ENCODE assay signal across 29 cellular contexts in the genomic region with DNA sequence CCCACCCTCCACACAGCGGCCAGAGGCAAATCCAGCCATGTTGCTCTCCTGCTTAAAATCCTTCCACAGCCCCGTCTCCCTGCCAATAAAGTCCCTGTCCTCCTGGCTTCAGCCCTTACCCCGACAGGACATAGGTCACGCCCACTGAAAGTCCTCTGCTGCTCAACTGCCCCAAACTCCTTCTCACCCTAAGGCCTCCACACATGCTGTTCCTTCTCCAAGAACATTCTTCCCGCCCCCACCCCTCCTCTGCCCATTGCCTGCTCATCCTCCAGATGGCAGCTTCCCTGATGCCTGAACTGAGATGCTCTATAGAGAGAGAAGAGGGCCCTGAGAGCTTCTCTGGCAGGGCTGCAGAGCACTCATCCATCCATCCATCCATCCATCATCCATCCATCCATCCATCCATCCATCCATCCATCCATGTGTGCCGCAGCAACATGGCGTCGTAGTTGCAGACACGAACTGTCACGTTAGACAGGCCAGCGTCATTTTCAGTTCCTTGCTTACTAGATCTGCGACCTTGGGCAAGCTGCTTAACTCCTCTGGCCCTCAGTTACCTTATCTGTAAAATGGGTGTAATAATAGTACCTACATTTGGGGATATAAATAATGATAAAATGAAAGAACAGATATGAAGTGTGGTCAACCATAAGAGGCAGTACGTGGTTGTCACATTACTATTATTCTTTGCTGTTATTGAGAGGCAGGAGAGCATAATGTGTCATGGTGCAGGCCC. TPM values are rescaled to one million over a fixed set of nuclear protein-coding genes. Genes with fewer than 3 reads are reported as not detected.
A peak's percentile ranks its signal among the peaks of the same experiment; 100 is the strongest.
DNase-seq lines count a peak whose midpoint lies in the region; ATAC-seq and TF ChIP-seq lines count a peak whose summit lies in the region.
"Had no signal": no experiment of that assay in that cellular context is flagged by ENCODE, and none has a peak within 500 bp of the region (broad histone marks: within the 10 kb centered on the region; RNA-seq: fewer than 3 reads in every experiment).

No MANE protein-coding gene starts in this region.

- H3K27me3 Mint-ChIP-seq in chondrocyte (ENCODE audit: low read depth) = peaks cover 4% of the 10 kb centered on the region
- H3K27me3 Mint-ChIP-seq: CD4-positive, alpha-beta memory T cell had no signal

- DNase-seq in SK-MEL-5 (ENCODE audit: low read depth, low spot score) (peak; percentile 10), chondrocyte (ENCODE audit: low spot score) (peak; percentile 52), lower lobe of right lung (peak; percentile 30), NCI-H146 treated with DMSO at 0.1 percent for 48 hours (lab: John Stamatoyannopoulos, UW; ENCODE audit: unreplicated experiment) (no peak)
- no peak for DNase-seq in NK-92 treated with Interleukin-12 subunit alpha and Interleukin-12 subunit beta, amount 100 ng/mL, for 24 hours (lab: John Stamatoyannopoulos, UW)
- DNase-seq: C1 segment of cervical spinal cord; CD4-positive, alpha-beta memory T cell; COR-L47; DMS79; EL; GDM1; Karpas-422; NCI-H1092; NCI-H1417 treated with DMSO at 0.1 percent for 48 hours; NCI-H187; NCI-H2081 treated with DMSO at 0.1 percent for 48 hours; NCI-H2171; NCI-H226; NCI-H510A treated with DMSO at 0.1 percent for 48 hours; PC-3; SJCRH30; T-cell had no signal

- TF ChIP-seq CTCF in chondrocyte (IDR thresholded peaks at IDR 0.05) (no peak), lower lobe of right lung (IDR thresholded peaks at IDR 0.05) (no peak)

- no peak for ATAC-seq in lower lobe of right lung
- ATAC-seq in GM18867 (IDR thresholded peaks at IDR 0.05; ENCODE audit: unreplicated experiment) = no peak
- no peak for ATAC-seq in activated CD4-positive, CD25-positive, alpha-beta regulatory T cell treated with anti-CD3 and anti-CD28 coated beads, Interleukin-2, amount 50 U/mL, for 24 hours
- ATAC-seq: GM12878, GM23338, PC-3, Right ventricle myocardium inferior, T-cell had no signal

- H3K4me1 Mint-ChIP-seq in chondrocyte (ENCODE audit: low read depth) = peaks cover 9% of the 10 kb centered on the region

- no peaks in the 10 kb centered on the region for H3K9me3 ChIP-seq in lower lobe of right lung
- H3K9me3 ChIP-seq: HAP-1, SJCRH30 had no signal

- H3K36me3 Mint-ChIP-seq in chondrocyte (ENCODE audit: low read depth) = peaks cover 3% of the 10 kb centered on the region
- H3K36me3 Mint-ChIP-seq: CD4-positive, alpha-beta memory T cell; T-cell had no signal

- no peak overlapping the region for H3K4me3 Mint-ChIP-seq in chondrocyte (ENCODE audit: unreplicated experiment)
- H3K4me3 Mint-ChIP-seq: CD4-positive, alpha-beta memory T cell; GM23338; T-cell had no signal

- no peaks in the 10 kb centered on the region for H3K9me3 Mint-ChIP-seq in chondrocyte (ENCODE audit: low read depth)
- H3K9me3 Mint-ChIP-seq: CD4-positive, alpha-beta memory T cell; GM23338; T-cell had no signal

- H3K4me1 ChIP-seq in lower lobe of right lung = no peaks in the 10 kb centered on the region
- H3K4me1 ChIP-seq: SJCRH30 had no signal

- H3K27ac Mint-ChIP-seq in chondrocyte (ENCODE audit: unreplicated experiment) = no peak overlapping the region
- H3K27ac Mint-ChIP-seq: GM23338, T-cell had no signal

- intact Hi-C loops in lower lobe of right lung (cut with DNase I) = no loop called here

- in situ Hi-C loops in SK-MEL-5 (cut with HindIII; ENCODE audit: low pct_unique_long_range_greater_than_20kb, low sequenced_read_pairs) = no loop called here

- no peak overlapping the region for H3K27ac ChIP-seq in lower lobe of right lung
- H3K27ac ChIP-seq: HL-60, SJCRH30 had no signal

- H3K36me3 ChIP-seq in lower lobe of right lung = no peaks in the 10 kb centered on the region
- H3K36me3 ChIP-seq: HAP-1, SJCRH30 had no signal

- no peak overlapping the region for H3K4me3 ChIP-seq in lower lobe of right lung
- H3K4me3 ChIP-seq: GM12878, GM23338, HAP-1, SJCRH30 had no signal

- H3K27me3 ChIP-seq in lower lobe of right lung (ENCODE audit: low read depth) = no peaks in the 10 kb centered on the region

RNA-seq across cellular contexts. Expression of a gene that starts 9.4 kb away (rescaled TPM):
- 2.0 and 2.4 TPM in 2 replicates for total RNA-seq in SK-MEL-5 (2014; rRNA removed; shearing (Covaris generic))
- 19.4 and 30.1 TPM in 2 replicates for polyA plus RNA-seq in SK-MEL-5 (2015; cell fraction: cytosol; rRNA removed)
- polyA plus RNA-seq in SK-MEL-5 (2015; cell fraction: nucleus; rRNA removed) = 8.1 and 9.3 TPM in 2 replicates
- 23.4 to 37.5 TPM (median 35.0 TPM) in 3 replicates for total RNA-seq in chondrocyte
- total RNA-seq in lower lobe of right lung = 5.1 TPM

RNA-seq across cellular contexts. Expression of a gene that starts 37.6 kb away (rescaled TPM):
- total RNA-seq in SK-MEL-5 (2014; rRNA removed; shearing (Covaris generic)) = 38.1 and 40.7 TPM in 2 replicates
- polyA plus RNA-seq in SK-MEL-5 (2015; cell fraction: cytosol; rRNA removed) = 46.1 and 54.1 TPM in 2 replicates
- 67.4 and 68.8 TPM in 2 replicates for polyA plus RNA-seq in SK-MEL-5 (2015; cell fraction: nucleus; rRNA removed)
- total RNA-seq in chondrocyte = 80.1 to 110 TPM (median 82.9 TPM) in 3 replicates
- total RNA-seq in lower lobe of right lung = 54.7 TPM

RNA-seq across cellular contexts. Expression of a gene that starts 40.4 kb away (rescaled TPM):
- 14.4 and 16.7 TPM in 2 replicates for total RNA-seq in SK-MEL-5 (2014; rRNA removed; shearing (Covaris generic))
- 20.2 and 23.2 TPM in 2 replicates for polyA plus RNA-seq in SK-MEL-5 (2015; cell fraction: cytosol; rRNA removed)
- 9.4 and 10.1 TPM in 2 replicates for polyA plus RNA-seq in SK-MEL-5 (2015; cell fraction: nucleus; rRNA removed)
- 10.8 to 14.3 TPM (median 11.8 TPM) in 3 replicates for total RNA-seq in chondrocyte
- total RNA-seq in lower lobe of right lung = 21.3 TPM

Comparison
In these comparisons a context has a peak if more than half of its experiments do, and no peak if none do; other contexts are left out.
1. DNase-seq: peak in SK-MEL-5 (single experiment), chondrocyte (single experiment) and lower lobe of right lung (single experiment); none in NCI-H146 treated with DMSO at 0.1 percent for 48 hours (single experiment) and NK-92 treated with Interleukin-12 subunit alpha and Interleukin-12 subunit beta, amount 100 ng/mL, for 24 hours (single experiment).